In genomic region chr4:2932561-2932950, GRCh38 we compare ENCODE assay signal across 10 cellular contexts. TPM values are rescaled to one million over a fixed set of nuclear protein-coding genes. Genes with fewer than 3 reads are reported as not detected.
DNase-seq lines count a peak whose midpoint lies in the region; ATAC-seq, FAIRE-seq and TF ChIP-seq lines count a peak whose summit lies in the region.
"Had no signal": no experiment of that assay in that cellular context is flagged by ENCODE, and none has a peak within 500 bp of the region (broad histone marks: within the 10 kb centered on the region; RNA-seq: fewer than 3 reads in every experiment).

No MANE protein-coding gene starts in this region.

- BruUV-seq in MCF 10A (replicated peaks; lab: Mats Ljungman, UMichigan): no TSS peak

- CTCF ChIA-PET in MCF 10A (lab: Yijun Ruan, JAX): interaction anchor here (0.6 kb wide), 1 partner anchor 1541 kb away, joined by 3 read pairs; no protein-coding TSS in a partner anchor

- no peak for FAIRE-seq in urothelium cell line (lab: Jason Lieb, UNC)

- H3K4me3 ChIP-seq in AG10803 (ENCODE audit: low read length) (peak overlapping the region; percentile 70), HFF-Myc (replicated peaks; ENCODE audit: low read depth, low read length) (peak overlapping the region; percentile 71)

- peaks cover 25% of the 10 kb centered on the region for H3K4me1 Mint-ChIP-seq in MCF 10A (ENCODE audit: insufficient read depth, unreplicated experiment)
- peaks cover 36 to 37% of the 10 kb centered on the region in 2 donors for H3K4me1 Mint-ChIP-seq in natural killer cell treated with Interleukin-12 subunit alpha and Interleukin-12 subunit beta and Interleukin-15 and Interleukin-18, amount 100 ng/mL, for 72 hours (ENCODE audit: low read depth in 2 of 2)

- no peak for ATAC-seq in natural killer cell treated with Interleukin-12 subunit alpha and Interleukin-12 subunit beta and Interleukin-15 and Interleukin-18, amount 100 ng/mL, for 72 hours
- no peak for ATAC-seq in HG03460 (IDR thresholded peaks at IDR 0.05; ENCODE audit: unreplicated experiment)

- H3K27ac Mint-ChIP-seq in MCF 10A (ENCODE audit: low read depth, unreplicated experiment): no peak overlapping the region
- peak overlapping the region; percentile 92 to 96 for H3K27ac Mint-ChIP-seq in natural killer cell treated with Interleukin-12 subunit alpha and Interleukin-12 subunit beta and Interleukin-15 and Interleukin-18, amount 100 ng/mL, for 72 hours

- no peak for TF ChIP-seq CTCF in AG10803 (conservative IDR thresholded peaks at IDR 0.05; ENCODE audit: low read length)
- TF ChIP-seq CTCF in HFF-Myc (IDR thresholded peaks at IDR 0.05; ENCODE audit: low read depth, low read length, missing control alignments): no peak
- no peak for TF ChIP-seq CTCF in MCF 10A (IDR thresholded peaks at IDR 0.05; ENCODE audit: unreplicated experiment)

- intact Hi-C loops in MCF 10A (cut with micrococcal nuclease): no loop called here

- H3K9me3 Mint-ChIP-seq in MCF 10A (ENCODE audit: unreplicated experiment): no peaks in the 10 kb centered on the region
- no peaks in the 10 kb centered on the region for H3K9me3 Mint-ChIP-seq in natural killer cell treated with Interleukin-12 subunit alpha and Interleukin-12 subunit beta and Interleukin-15 and Interleukin-18, amount 100 ng/mL, for 72 hours

- H3K27me3 Mint-ChIP-seq in MCF 10A (ENCODE audit: insufficient read depth, unreplicated experiment): no peaks in the 10 kb centered on the region
- no peaks in the 10 kb centered on the region for H3K27me3 Mint-ChIP-seq in natural killer cell treated with Interleukin-12 subunit alpha and Interleukin-12 subunit beta and Interleukin-15 and Interleukin-18, amount 100 ng/mL, for 72 hours

- H3K4me3 Mint-ChIP-seq in MCF 10A (ENCODE audit: unreplicated experiment): peak overlapping the region; percentile 77
- peak overlapping the region; percentile 95 for H3K4me3 Mint-ChIP-seq in natural killer cell treated with Interleukin-12 subunit alpha and Interleukin-12 subunit beta and Interleukin-15 and Interleukin-18, amount 100 ng/mL, for 72 hours

- POLR2A ChIA-PET in MCF 10A (lab: Yijun Ruan, JAX): no interaction called here

- DNase-seq in AG10803 (ENCODE audit: low read depth) (no peak), HFF-Myc (ENCODE audit: extremely low read depth, low read depth) (no peak), MCF 10A (ENCODE audit: unreplicated experiment) (no peak), NCI-H1436 treated with DMSO at 0.1 percent for 48 hours (lab: John Stamatoyannopoulos, UW) (no peak), GOT3 (lab: John Stamatoyannopoulos, UW) (no peak), urothelium cell line (ENCODE audit: low spot score) (no peak)
- no peak for DNase-seq in natural killer cell treated with Interleukin-12 subunit alpha and Interleukin-12 subunit beta and Interleukin-15 and Interleukin-18, amount 100 ng/mL, for 72 hours (ENCODE audit: low spot score)
- DNase-seq: NCI-H2081, right cardiac atrium had no signal

- peaks cover 47% of the 10 kb centered on the region for H3K36me3 Mint-ChIP-seq in MCF 10A (ENCODE audit: insufficient read depth, unreplicated experiment)
- no peaks in the 10 kb centered on the region for H3K36me3 Mint-ChIP-seq in natural killer cell treated with Interleukin-12 subunit alpha and Interleukin-12 subunit beta and Interleukin-15 and Interleukin-18, amount 100 ng/mL, for 72 hours

RNA-seq across cellular contexts. Expression of gene NOP14, which starts 30.6 kb away (rescaled TPM):
- 44.0 and 65.6 TPM in 2 replicates for total RNA-seq in MCF 10A (2022)
- 100 to 1,000 TPM in 1 of 2 donors, 10 to 100 TPM in 1; 91.5 to 136 TPM for total RNA-seq in natural killer cell treated with Interleukin-12 subunit alpha and Interleukin-12 subunit beta and Interleukin-15 and Interleukin-18, amount 100 ng/mL, for 72 hours

RNA-seq across cellular contexts. Expression of gene GRK4, which starts 30.8 kb away (rescaled TPM):
- total RNA-seq in MCF 10A (2022): 4.5 and 5.9 TPM in 2 replicates
- 10 to 100 TPM in 1 of 2 donors, 1 to 10 TPM in 1; 8.0 to 12.1 TPM for total RNA-seq in natural killer cell treated with Interleukin-12 subunit alpha and Interleukin-12 subunit beta and Interleukin-15 and Interleukin-18, amount 100 ng/mL, for 72 hours
